ENCODE assay signal across 8 cellular contexts in genomic region chr10:68471063-68471585, GRCh38. TPM values are rescaled to one million over a fixed set of nuclear protein-coding genes. Genes with fewer than 3 reads are reported as not detected.
DNase-seq lines count a peak whose midpoint lies in the region; ATAC-seq, FAIRE-seq and TF ChIP-seq lines count a peak whose summit lies in the region.

No MANE protein-coding gene starts in this region.

- H3K4me2 ChIP-seq in BLaER1 treated with 17β-estradiol and CSF1 and Interleukin-3, amounts not matched to agents 10 nM and 100 nM: peak overlapping the region; percentile 79 to 93 (median 90)

- peaks cover 2% of the 10 kb centered on the region; the same call in 1 of the 2 replicates for H3K27me3 Mint-ChIP-seq in HFFc6 (ENCODE audit: insufficient read depth)
- no peaks in the 10 kb centered on the region for H3K27me3 Mint-ChIP-seq in activated T-helper 17 cell treated with anti-CD3 and anti-CD28 coated beads, Interleukin-2, amount 50 U/mL, for 72 hours

- no peak for TF ChIP-seq POLR2A in upper lobe of left lung (IDR thresholded peaks at IDR 0.05)

- H4K20me1 ChIP-seq in BLaER1 treated with 17β-estradiol and CSF1 and Interleukin-3, amounts not matched to agents 10 nM and 100 nM: 0 out of 22 replicates have a peak, but pooled peaks cover 0 to 5% (median 0%) of the 10 kb centered on the region in 11 experiments

- peaks cover 0 to 36% (median 35%) of the 10 kb centered on the region in 11 experiments; a peak in 19 of 22 replicates for H3K36me3 ChIP-seq in BLaER1 treated with 17β-estradiol and CSF1 and Interleukin-3, amounts not matched to agents 10 nM and 100 nM
- H3K36me3 ChIP-seq in kidney epithelial cell (ENCODE audit: control insufficient read depth, insufficient read depth, low read length) (no peaks in the 10 kb centered on the region), upper lobe of left lung (no peaks in the 10 kb centered on the region)

- FAIRE-seq in HTR-8/SVneo (lab: Jason Lieb, UNC): no peak

- peak overlapping the region; percentile 97 for H3K27ac Mint-ChIP-seq in HFFc6
- peak overlapping the region; percentile 94 for H3K27ac Mint-ChIP-seq in activated T-helper 17 cell treated with anti-CD3 and anti-CD28 coated beads, Interleukin-2, amount 50 U/mL, for 72 hours

- H3K27ac ChIP-seq in BLaER1 treated with 17β-estradiol and CSF1 and Interleukin-3, amounts not matched to agents 10 nM and 100 nM: peak overlapping the region in 9 of 11 experiments; percentile 66 to 93 (median 86); a peak in 18 of 22 replicates
- H3K27ac ChIP-seq in upper lobe of left lung: peak overlapping the region in 2 of 4 donors; percentile 37 to 74

- H3K4me1 Mint-ChIP-seq in HFFc6 (ENCODE audit: low read depth): peaks cover 35% of the 10 kb centered on the region
- peaks cover 5% of the 10 kb centered on the region for H3K4me1 Mint-ChIP-seq in activated T-helper 17 cell treated with anti-CD3 and anti-CD28 coated beads, Interleukin-2, amount 50 U/mL, for 72 hours

- ATAC-seq in activated T-helper 17 cell treated with anti-CD3 and anti-CD28 coated beads, Interleukin-2, amount 50 U/mL, for 72 hours (replicated peaks): no peak
- ATAC-seq in upper lobe of left lung (ENCODE audit: low FRiP score in 2 of 2) (no peak), HG02885 (IDR thresholded peaks at IDR 0.05; ENCODE audit: poor library complexity, unreplicated experiment) (no peak)

- TF ChIP-seq CTCF in HFFc6 (IDR thresholded peaks at IDR 0.05) (no peak), kidney epithelial cell (IDR thresholded peaks at IDR 0.05; ENCODE audit: insufficient read depth, low read length, poor library complexity, severe bottlenecking) (no peak), upper lobe of left lung (IDR thresholded peaks at IDR 0.05) (no peak)

- WGBS in upper lobe of left lung, 2 donors: 2 to 3% methylated on average over 13 to 14 of the region's 14 CpGs

- no peaks in the 10 kb centered on the region for H3K27me3 ChIP-seq in BLaER1 treated with 17β-estradiol and CSF1 and Interleukin-3, amounts not matched to agents 10 nM and 100 nM
- no peaks in the 10 kb centered on the region for H3K27me3 ChIP-seq in kidney epithelial cell (ENCODE audit: control insufficient read depth, insufficient read depth, low read length)
- H3K27me3 ChIP-seq in upper lobe of left lung: no peaks in the 10 kb centered on the region

- no peaks in the 10 kb centered on the region for H3K36me3 Mint-ChIP-seq in HFFc6 (ENCODE audit: low read depth)
- H3K36me3 Mint-ChIP-seq in activated T-helper 17 cell treated with anti-CD3 and anti-CD28 coated beads, Interleukin-2, amount 50 U/mL, for 72 hours (ENCODE audit: low read depth): peaks cover 53% of the 10 kb centered on the region

- peaks cover 24 to 36% (median 29%) of the 10 kb centered on the region in 10 experiments for H3K4me1 ChIP-seq in BLaER1 treated with 17β-estradiol and CSF1 and Interleukin-3, amounts not matched to agents 10 nM and 100 nM
- H3K4me1 ChIP-seq in upper lobe of left lung: peaks cover 8 to 18% (median 11%) of the 10 kb centered on the region in 4 donors

- H3K9ac ChIP-seq in BLaER1 treated with 17β-estradiol and CSF1 and Interleukin-3, amounts not matched to agents 10 nM and 100 nM: peak overlapping the region; percentile 61 to 96 (median 86)

- DNase-seq in HFFc6: no peak
- DNase-seq in kidney epithelial cell (ENCODE audit: low read depth): no peak
- no peak for DNase-seq in upper lobe of left lung
- DNase-seq in HTR-8/SVneo (ENCODE audit: insufficient read length, low spot score): no peak
- DNase-seq in cerebellar cortex (ENCODE audit: low spot score): no peak

- peak overlapping the region; percentile 63 to 91 (median 79) for H3K4me3 ChIP-seq in BLaER1 treated with 17β-estradiol and CSF1 and Interleukin-3, amounts not matched to agents 10 nM and 100 nM
- H3K4me3 ChIP-seq in kidney epithelial cell (ENCODE audit: low read depth, low read length) (peak overlapping the region; percentile 60), upper lobe of left lung (peak overlapping the region; percentile 18 to 74 (median 57))

- no peak for TF ChIP-seq EP300 in upper lobe of left lung (IDR thresholded peaks at IDR 0.05)

- H3K9me3 Mint-ChIP-seq in HFFc6: no peaks in the 10 kb centered on the region
- no peaks in the 10 kb centered on the region for H3K9me3 Mint-ChIP-seq in activated T-helper 17 cell treated with anti-CD3 and anti-CD28 coated beads, Interleukin-2, amount 50 U/mL, for 72 hours

- H3K9me3 ChIP-seq in BLaER1 treated with 17β-estradiol and CSF1 and Interleukin-3, amounts not matched to agents 10 nM and 100 nM (replicated peaks in 1 of 11): no peaks in the 10 kb centered on the region
- no peaks in the 10 kb centered on the region for H3K9me3 ChIP-seq in upper lobe of left lung

- peak overlapping the region; percentile 99 for H3K4me3 Mint-ChIP-seq in HFFc6
- H3K4me3 Mint-ChIP-seq in activated T-helper 17 cell treated with anti-CD3 and anti-CD28 coated beads, Interleukin-2, amount 50 U/mL, for 72 hours: peak overlapping the region; percentile 87

RNA-seq across cellular contexts. Expression of gene DNA2, which starts 0.6 kb away (rescaled TPM):
- 1 to 10 TPM; 6.2 to 8.8 (median 7.2) TPM for total RNA-seq in HFFc6 (2021; fragmentation: NEBNext Ultra II Directional; extraction: Animal tissue kit (Norgen Biotek cat#: 25700))
- total RNA-seq in activated T-helper 17 cell treated with anti-CD3 and anti-CD28 coated beads, Interleukin-2, amount 50 U/mL, for 72 hours: 10 to 100 TPM; 35.0 to 39.8 TPM
- total RNA-seq in kidney epithelial cell (3.6 and 4.5 TPM in 2 replicates), upper lobe of left lung (10 to 100 TPM in 1 of 6 donors, 1 to 10 TPM in 5; 1.4 to 19.9 (median 3.5) TPM)

RNA-seq across cellular contexts. Expression of gene SLC25A16, which starts 56.2 kb away (rescaled TPM):
- total RNA-seq in HFFc6 (2021; fragmentation: NEBNext Ultra II Directional; extraction: Animal tissue kit (Norgen Biotek cat#: 25700)): 10 to 100 TPM; 19.4 to 30.8 (median 28.4) TPM
- total RNA-seq in activated T-helper 17 cell treated with anti-CD3 and anti-CD28 coated beads, Interleukin-2, amount 50 U/mL, for 72 hours: 10 to 100 TPM; 16.6 to 17.0 TPM
- total RNA-seq in kidney epithelial cell (17.1 and 17.7 TPM in 2 replicates), upper lobe of left lung (10 to 100 TPM; 20.2 to 43.1 (median 35.6) TPM)
